Comparison of ENCODE assay signal across 20 cellular contexts in genomic region chr18:70494524-70494923, GRCh38.
"Had no signal": no experiment of that assay in that cellular context is flagged by ENCODE, and none has a peak within 500 bp of the region (broad histone marks: within the 10 kb centered on the region; RNA-seq: fewer than 3 reads in every experiment).

No MANE protein-coding gene starts in this region.

- H3K27ac Mint-ChIP-seq: nephron progenitor cell had no signal

- H3K9me3 ChIP-seq: esophagus muscularis mucosa, gastroesophageal sphincter, neutrophil, psoas muscle, spleen, stomach, thoracic aorta, transverse colon had no signal

- H3K4me3 Mint-ChIP-seq: naive thymus-derived CD4-positive, alpha-beta T cell; nephron progenitor cell had no signal

- H3K4me3 ChIP-seq: esophagus muscularis mucosa, gastroesophageal sphincter, psoas muscle, spleen, stomach, thoracic aorta, transverse colon had no signal

- H3K36me3 Mint-ChIP-seq: naive thymus-derived CD4-positive, alpha-beta T cell had no signal

- ATAC-seq: gastroesophageal sphincter; left colon; naive thymus-derived CD4-positive, alpha-beta T cell; psoas muscle; sciatic nerve had no signal

- H3K4me1 Mint-ChIP-seq: nephron progenitor cell had no signal

- H3K27me3 ChIP-seq: neutrophil, stomach, transverse colon had no signal

- H3K27ac ChIP-seq: epithelial cell of prostate, esophagus muscularis mucosa, gastroesophageal sphincter, neutrophil, psoas muscle, spleen, stomach, thoracic aorta, transverse colon had no signal

- H3K4me1 ChIP-seq: esophagus muscularis mucosa, gastroesophageal sphincter, psoas muscle, stomach had no signal

- H3K9me3 Mint-ChIP-seq: naive thymus-derived CD4-positive, alpha-beta T cell had no signal

- H3K36me3 ChIP-seq: esophagus muscularis mucosa, gastroesophageal sphincter, neutrophil, spleen, stomach, thoracic aorta, transverse colon had no signal

- DNase-seq: effector memory CD4-positive, alpha-beta T cell; left colon; naive thymus-derived CD4-positive, alpha-beta T cell; nephron progenitor cell; psoas muscle; retina; spleen; stimulated activated CD4-positive, alpha-beta T cell treated with anti-CD3 and anti-CD28 coated beads, Interleukin-15, amount 100 ng/mL, for 24 hours; stimulated activated CD4-positive, alpha-beta T cell treated with anti-CD3 and anti-CD28 coated beads, Interleukin-1b, Interleukin-23, amount 100 ng/mL, for 48 hours; stimulated activated CD4-positive, alpha-beta T cell treated with anti-CD3 and anti-CD28 coated beads, Interleukin-4, amount 100 ng/mL, for 4 hours; stimulated activated naive CD4-positive, alpha-beta T cell; stomach; substantia nigra; transverse colon had no signal
